1 cellular context compared by ENCODE assay signal in genomic region chr1:17755120-17755519, GRCh38.
TF ChIP-seq lines count a peak whose summit lies in the region.

A gene with protein sequence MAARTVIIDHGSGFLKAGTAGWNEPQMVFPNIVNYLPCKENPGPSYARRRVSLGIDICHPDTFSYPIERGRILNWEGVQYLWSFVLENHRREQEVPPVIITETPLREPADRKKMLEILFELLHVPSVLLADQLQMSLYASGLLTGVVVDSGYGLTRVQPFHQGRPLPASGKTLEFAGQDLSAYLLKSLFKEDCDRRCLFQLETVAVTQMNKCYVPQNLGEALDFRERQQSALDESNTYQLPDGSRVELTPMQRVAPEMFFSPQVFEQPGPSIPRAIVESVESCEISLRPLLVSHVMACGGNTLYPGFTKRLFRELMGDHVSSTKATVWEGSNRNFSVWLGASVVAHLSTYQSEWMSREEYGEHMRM (plus strand): TSS chr1:17755333. CDS start chr1:17823009, 67,676 bp downstream.

TF ChIP-seq in GM12878, 131 proteins besides CTCF, POLR2A, EP300 and RAD21 (continued from another document):
- TF ChIP-seq ATF2 (IDR thresholded peaks at IDR 0.05; ENCODE audit: low read length), result no peak
- TF ChIP-seq ZBTB11 (CRISPR knock-in tag; IDR thresholded peaks at IDR 0.05), result no peak
- TF ChIP-seq, protein P1, sequence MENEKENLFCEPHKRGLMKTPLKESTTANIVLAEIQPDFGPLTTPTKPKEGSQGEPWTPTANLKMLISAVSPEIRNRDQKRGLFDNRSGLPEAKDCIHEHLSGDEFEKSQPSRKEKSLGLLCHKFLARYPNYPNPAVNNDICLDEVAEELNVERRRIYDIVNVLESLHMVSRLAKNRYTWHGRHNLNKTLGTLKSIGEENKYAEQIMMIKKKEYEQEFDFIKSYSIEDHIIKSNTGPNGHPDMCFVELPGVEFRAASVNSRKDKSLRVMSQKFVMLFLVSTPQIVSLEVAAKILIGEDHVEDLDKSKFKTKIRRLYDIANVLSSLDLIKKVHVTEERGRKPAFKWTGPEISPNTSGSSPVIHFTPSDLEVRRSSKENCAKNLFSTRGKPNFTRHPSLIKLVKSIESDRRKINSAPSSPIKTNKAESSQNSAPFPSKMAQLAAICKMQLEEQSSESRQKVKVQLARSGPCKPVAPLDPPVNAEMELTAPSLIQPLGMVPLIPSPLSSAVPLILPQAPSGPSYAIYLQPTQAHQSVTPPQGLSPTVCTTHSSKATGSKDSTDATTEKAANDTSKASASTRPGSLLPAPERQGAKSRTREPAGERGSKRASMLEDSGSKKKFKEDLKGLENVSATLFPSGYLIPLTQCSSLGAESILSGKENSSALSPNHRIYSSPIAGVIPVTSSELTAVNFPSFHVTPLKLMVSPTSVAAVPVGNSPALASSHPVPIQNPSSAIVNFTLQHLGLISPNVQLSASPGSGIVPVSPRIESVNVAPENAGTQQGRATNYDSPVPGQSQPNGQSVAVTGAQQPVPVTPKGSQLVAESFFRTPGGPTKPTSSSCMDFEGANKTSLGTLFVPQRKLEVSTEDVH (IDR thresholded peaks at IDR 0.05; ENCODE audit: low read depth, partially characterized antibody), result no peak
- no peak for TF ChIP-seq ELK1 (IDR thresholded peaks at IDR 0.05; ENCODE audit: low read depth, low read length)
- TF ChIP-seq RFX5 (IDR thresholded peaks at IDR 0.05; ENCODE audit: low read depth, low read length), result no peak
- TF ChIP-seq BMI1 (IDR thresholded peaks at IDR 0.05; ENCODE audit: borderline replicate concordance), result no peak
- TF ChIP-seq USF2 (IDR thresholded peaks at IDR 0.05; ENCODE audit: borderline replicate concordance, low read depth, low read length), result no peak
- TF ChIP-seq KAT2A (conservative IDR thresholded peaks at IDR 0.05; ENCODE audit: control insufficient read depth, low read depth, low read length), result no peak
- TF ChIP-seq KLF5 (IDR thresholded peaks at IDR 0.05; ENCODE audit: partially characterized antibody), result no peak
- no peak for TF ChIP-seq EZH2 (IDR thresholded peaks at IDR 0.05; ENCODE audit: borderline replicate concordance, control insufficient read depth, low read depth, low read length)
